Comparison of ENCODE assay signal across 1 cellular context in the genomic region with DNA sequence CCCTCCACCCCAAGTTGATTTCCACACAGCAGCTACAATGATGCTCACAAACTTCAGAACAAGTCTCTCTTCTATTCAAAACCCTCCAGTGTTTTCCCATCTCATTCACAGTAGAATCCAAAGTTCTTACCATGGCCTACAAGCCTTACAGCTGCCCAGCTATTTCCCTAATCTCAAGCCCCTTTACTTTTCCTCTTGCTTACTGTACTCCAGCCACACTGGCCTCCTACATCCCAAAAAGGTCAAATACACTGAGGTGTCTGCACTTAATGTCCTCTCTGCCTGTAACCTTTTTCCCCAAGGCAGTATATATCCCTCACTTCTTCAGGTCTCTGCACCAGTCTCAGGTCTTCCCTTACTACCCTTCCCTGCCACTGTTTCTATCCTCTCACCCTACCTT.
TF ChIP-seq lines count a peak whose summit lies in the region.

No MANE protein-coding gene starts in this region.

TF ChIP-seq in WTC11, 78 proteins besides CTCF, POLR2A, EP300 and RAD21 (continued from another document):
- TF ChIP-seq, protein P1, sequence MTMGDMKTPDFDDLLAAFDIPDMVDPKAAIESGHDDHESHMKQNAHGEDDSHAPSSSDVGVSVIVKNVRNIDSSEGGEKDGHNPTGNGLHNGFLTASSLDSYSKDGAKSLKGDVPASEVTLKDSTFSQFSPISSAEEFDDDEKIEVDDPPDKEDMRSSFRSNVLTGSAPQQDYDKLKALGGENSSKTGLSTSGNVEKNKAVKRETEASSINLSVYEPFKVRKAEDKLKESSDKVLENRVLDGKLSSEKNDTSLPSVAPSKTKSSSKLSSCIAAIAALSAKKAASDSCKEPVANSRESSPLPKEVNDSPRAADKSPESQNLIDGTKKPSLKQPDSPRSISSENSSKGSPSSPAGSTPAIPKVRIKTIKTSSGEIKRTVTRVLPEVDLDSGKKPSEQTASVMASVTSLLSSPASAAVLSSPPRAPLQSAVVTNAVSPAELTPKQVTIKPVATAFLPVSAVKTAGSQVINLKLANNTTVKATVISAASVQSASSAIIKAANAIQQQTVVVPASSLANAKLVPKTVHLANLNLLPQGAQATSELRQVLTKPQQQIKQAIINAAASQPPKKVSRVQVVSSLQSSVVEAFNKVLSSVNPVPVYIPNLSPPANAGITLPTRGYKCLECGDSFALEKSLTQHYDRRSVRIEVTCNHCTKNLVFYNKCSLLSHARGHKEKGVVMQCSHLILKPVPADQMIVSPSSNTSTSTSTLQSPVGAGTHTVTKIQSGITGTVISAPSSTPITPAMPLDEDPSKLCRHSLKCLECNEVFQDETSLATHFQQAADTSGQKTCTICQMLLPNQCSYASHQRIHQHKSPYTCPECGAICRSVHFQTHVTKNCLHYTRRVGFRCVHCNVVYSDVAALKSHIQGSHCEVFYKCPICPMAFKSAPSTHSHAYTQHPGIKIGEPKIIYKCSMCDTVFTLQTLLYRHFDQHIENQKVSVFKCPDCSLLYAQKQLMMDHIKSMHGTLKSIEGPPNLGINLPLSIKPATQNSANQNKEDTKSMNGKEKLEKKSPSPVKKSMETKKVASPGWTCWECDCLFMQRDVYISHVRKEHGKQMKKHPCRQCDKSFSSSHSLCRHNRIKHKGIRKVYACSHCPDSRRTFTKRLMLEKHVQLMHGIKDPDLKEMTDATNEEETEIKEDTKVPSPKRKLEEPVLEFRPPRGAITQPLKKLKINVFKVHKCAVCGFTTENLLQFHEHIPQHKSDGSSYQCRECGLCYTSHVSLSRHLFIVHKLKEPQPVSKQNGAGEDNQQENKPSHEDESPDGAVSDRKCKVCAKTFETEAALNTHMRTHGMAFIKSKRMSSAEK (CRISPR knock-in tag; IDR thresholded peaks at IDR 0.05; ENCODE audit: borderline replicate concordance) = no peak
- no peak for TF ChIP-seq NFATC4 (CRISPR knock-in tag; IDR thresholded peaks at IDR 0.05)
- no peak for TF ChIP-seq GTF2I (CRISPR knock-in tag; conservative IDR thresholded peaks at IDR 0.05)
- no peak for TF ChIP-seq ELF4 (CRISPR knock-in tag; IDR thresholded peaks at IDR 0.05; ENCODE audit: low read depth)
- no peak for TF ChIP-seq FOXK1 (CRISPR knock-in tag; IDR thresholded peaks at IDR 0.05)
- no peak for TF ChIP-seq MXD4 (CRISPR knock-in tag; IDR thresholded peaks at IDR 0.05; ENCODE audit: borderline replicate concordance)
- no peak for TF ChIP-seq ESRRA (CRISPR knock-in tag; IDR thresholded peaks at IDR 0.05; ENCODE audit: borderline replicate concordance)
- no peak for TF ChIP-seq ZNF396 (CRISPR knock-in tag; IDR thresholded peaks at IDR 0.05; ENCODE audit: borderline replicate concordance)
- TF ChIP-seq, protein P2, sequence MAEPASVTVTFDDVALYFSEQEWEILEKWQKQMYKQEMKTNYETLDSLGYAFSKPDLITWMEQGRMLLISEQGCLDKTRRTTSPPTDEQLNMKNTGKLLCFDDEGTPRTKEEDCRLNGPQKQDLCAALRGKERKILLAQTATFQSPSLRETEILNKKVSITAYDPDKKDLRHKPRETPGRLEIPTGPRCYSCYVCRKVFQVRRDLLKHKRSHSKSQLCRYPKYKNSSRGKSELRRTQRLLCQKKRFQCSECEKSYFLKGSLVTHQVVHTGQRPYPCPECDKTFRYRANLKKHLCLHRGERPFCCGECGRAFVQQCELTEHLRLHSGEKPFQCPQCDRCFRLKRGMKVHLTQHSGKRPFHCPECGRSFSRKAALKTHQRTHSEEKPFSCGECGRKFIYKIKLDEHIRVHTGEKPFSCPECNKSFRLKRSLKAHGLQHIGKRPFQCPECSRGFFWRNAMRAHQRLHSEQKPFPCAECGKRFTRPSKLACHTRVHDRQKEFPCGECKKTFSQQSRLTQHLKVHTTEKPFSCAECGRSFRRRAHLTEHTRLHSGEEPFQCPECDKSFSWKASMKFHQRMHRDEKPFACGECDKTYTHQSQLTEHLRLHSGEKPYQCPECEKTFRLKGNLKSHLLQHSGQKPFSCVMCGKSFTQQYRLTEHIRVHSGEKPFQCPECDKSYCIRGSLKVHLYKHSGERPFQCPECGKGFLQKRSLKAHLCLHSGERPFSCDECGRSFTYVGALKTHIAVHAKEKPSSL (CRISPR knock-in tag; conservative IDR thresholded peaks at IDR 0.05) = no peak
- TF ChIP-seq, protein P3, sequence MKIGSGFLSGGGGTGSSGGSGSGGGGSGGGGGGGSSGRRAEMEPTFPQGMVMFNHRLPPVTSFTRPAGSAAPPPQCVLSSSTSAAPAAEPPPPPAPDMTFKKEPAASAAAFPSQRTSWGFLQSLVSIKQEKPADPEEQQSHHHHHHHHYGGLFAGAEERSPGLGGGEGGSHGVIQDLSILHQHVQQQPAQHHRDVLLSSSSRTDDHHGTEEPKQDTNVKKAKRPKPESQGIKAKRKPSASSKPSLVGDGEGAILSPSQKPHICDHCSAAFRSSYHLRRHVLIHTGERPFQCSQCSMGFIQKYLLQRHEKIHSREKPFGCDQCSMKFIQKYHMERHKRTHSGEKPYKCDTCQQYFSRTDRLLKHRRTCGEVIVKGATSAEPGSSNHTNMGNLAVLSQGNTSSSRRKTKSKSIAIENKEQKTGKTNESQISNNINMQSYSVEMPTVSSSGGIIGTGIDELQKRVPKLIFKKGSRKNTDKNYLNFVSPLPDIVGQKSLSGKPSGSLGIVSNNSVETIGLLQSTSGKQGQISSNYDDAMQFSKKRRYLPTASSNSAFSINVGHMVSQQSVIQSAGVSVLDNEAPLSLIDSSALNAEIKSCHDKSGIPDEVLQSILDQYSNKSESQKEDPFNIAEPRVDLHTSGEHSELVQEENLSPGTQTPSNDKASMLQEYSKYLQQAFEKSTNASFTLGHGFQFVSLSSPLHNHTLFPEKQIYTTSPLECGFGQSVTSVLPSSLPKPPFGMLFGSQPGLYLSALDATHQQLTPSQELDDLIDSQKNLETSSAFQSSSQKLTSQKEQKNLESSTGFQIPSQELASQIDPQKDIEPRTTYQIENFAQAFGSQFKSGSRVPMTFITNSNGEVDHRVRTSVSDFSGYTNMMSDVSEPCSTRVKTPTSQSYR (CRISPR knock-in tag; IDR thresholded peaks at IDR 0.05) = no peak
- TF ChIP-seq, protein P4, sequence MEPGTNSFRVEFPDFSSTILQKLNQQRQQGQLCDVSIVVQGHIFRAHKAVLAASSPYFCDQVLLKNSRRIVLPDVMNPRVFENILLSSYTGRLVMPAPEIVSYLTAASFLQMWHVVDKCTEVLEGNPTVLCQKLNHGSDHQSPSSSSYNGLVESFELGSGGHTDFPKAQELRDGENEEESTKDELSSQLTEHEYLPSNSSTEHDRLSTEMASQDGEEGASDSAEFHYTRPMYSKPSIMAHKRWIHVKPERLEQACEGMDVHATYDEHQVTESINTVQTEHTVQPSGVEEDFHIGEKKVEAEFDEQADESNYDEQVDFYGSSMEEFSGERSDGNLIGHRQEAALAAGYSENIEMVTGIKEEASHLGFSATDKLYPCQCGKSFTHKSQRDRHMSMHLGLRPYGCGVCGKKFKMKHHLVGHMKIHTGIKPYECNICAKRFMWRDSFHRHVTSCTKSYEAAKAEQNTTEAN (CRISPR knock-in tag; IDR thresholded peaks at IDR 0.05) = no peak
- TF ChIP-seq ZNF423 (CRISPR knock-in tag; IDR thresholded peaks at IDR 0.05) = no peak
- TF ChIP-seq FOXP1 (CRISPR knock-in tag; IDR thresholded peaks at IDR 0.05; ENCODE audit: borderline replicate concordance) = no peak
- TF ChIP-seq HMGA2 (CRISPR knock-in tag; IDR thresholded peaks at IDR 0.05) = no peak
- TF ChIP-seq, protein P5, sequence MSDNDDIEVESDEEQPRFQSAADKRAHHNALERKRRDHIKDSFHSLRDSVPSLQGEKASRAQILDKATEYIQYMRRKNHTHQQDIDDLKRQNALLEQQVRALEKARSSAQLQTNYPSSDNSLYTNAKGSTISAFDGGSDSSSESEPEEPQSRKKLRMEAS (CRISPR knock-in tag; IDR thresholded peaks at IDR 0.05) = no peak
